Comparison of ENCODE assay signal across 1 cellular context in genomic region chr1:33711511-33711910, GRCh38.
TF ChIP-seq lines count a peak whose summit lies in the region.

No MANE protein-coding gene starts in this region.

TF ChIP-seq in GM23338, 12 proteins besides CTCF, POLR2A, EP300 and RAD21 (continued from another document):
- no peak for TF ChIP-seq ZNF462 (CRISPR knock-in tag; IDR thresholded peaks at IDR 0.05)
- no peak for TF ChIP-seq NANOG (IDR thresholded peaks at IDR 0.05; ENCODE audit: borderline replicate concordance)
- no peak for TF ChIP-seq JUNB (IDR thresholded peaks at IDR 0.05; ENCODE audit: unreplicated experiment)
- TF ChIP-seq STAT1 (IDR thresholded peaks at IDR 0.05; ENCODE audit: unreplicated experiment): no peak
- TF ChIP-seq EZH2phosphoT487 (IDR thresholded peaks at IDR 0.05; ENCODE audit: unreplicated experiment): no peak
- TF ChIP-seq ZNF114 (CRISPR knock-in tag; IDR thresholded peaks at IDR 0.05): no peak
- no peak for TF ChIP-seq CREB1 (CRISPR knock-in tag; IDR thresholded peaks at IDR 0.05; ENCODE audit: low read depth)
- TF ChIP-seq REST (IDR thresholded peaks at IDR 0.05; ENCODE audit: unreplicated experiment): no peak
